10 cellular contexts compared by ENCODE assay signal in genomic region chr19:50492303-50493052, GRCh38. TPM values are rescaled to one million over a fixed set of nuclear protein-coding genes. Genes with fewer than 3 reads are reported as not detected.
DNase-seq lines count a peak whose midpoint lies in the region; ATAC-seq lines count a peak whose summit lies in the region.
"Had no signal": no experiment of that assay in that cellular context is flagged by ENCODE, and none has a peak within 500 bp of the region (broad histone marks: within the 10 kb centered on the region; RNA-seq: fewer than 3 reads in every experiment).

No MANE protein-coding gene starts in this region.

- H3K36me3 Mint-ChIP-seq in activated CD4-positive, alpha-beta memory T cell treated with anti-CD3 and anti-CD28 coated beads for 36 hours = no peaks in the 10 kb centered on the region
- H3K36me3 Mint-ChIP-seq in activated CD4-positive, alpha-beta memory T cell treated with anti-CD3 and anti-CD28 coated beads, Interleukin-2, amount 10 ng/mL, durations not matched to agents 7 days and 5 days (ENCODE audit: low read depth) = no peaks in the 10 kb centered on the region
- H3K36me3 Mint-ChIP-seq in stimulated activated memory B cell treated with anti-CD40 and anti-IgM and Interleukin-4, amounts not matched to agents 10 μg/mL and 1 μg/mL and 100 μg/mL, for 72 hours = peaks cover 40% of the 10 kb centered on the region

- intact Hi-C loops in activated CD4-positive, alpha-beta memory T cell treated with anti-CD3 and anti-CD28 coated beads for 36 hours (cut with micrococcal nuclease) = no loop called here

- peaks cover 19% of the 10 kb centered on the region for H3K4me1 Mint-ChIP-seq in activated CD4-positive, alpha-beta memory T cell treated with anti-CD3 and anti-CD28 coated beads for 36 hours (ENCODE audit: low read depth)
- H3K4me1 Mint-ChIP-seq in activated CD4-positive, alpha-beta memory T cell treated with anti-CD3 and anti-CD28 coated beads, Interleukin-2, amount 10 ng/mL, durations not matched to agents 7 days and 5 days = peaks cover 10% of the 10 kb centered on the region
- peaks cover 39% of the 10 kb centered on the region for H3K4me1 Mint-ChIP-seq in stimulated activated memory B cell treated with anti-CD40 and anti-IgM and Interleukin-4, amounts not matched to agents 10 μg/mL and 1 μg/mL and 100 μg/mL, for 72 hours

- DNase-seq in activated CD4-positive, alpha-beta memory T cell treated with anti-CD3 and anti-CD28 coated beads for 36 hours = peak; percentile 62
- DNase-seq in activated CD4-positive, alpha-beta memory T cell treated with anti-CD3 and anti-CD28 coated beads, Interleukin-2, amount 10 ng/mL, durations not matched to agents 7 days and 5 days = no peak
- peak; percentile 25 to 28 for DNase-seq in activated CD4-positive, alpha-beta T cell treated with anti-CD3 and anti-CD28 coated beads, Interleukin-2, amount 50 U/mL, for 4 hours
- DNase-seq in left kidney (ENCODE audit: low read depth, low spot score) (peak; percentile 43), NCI-H2196 treated with DMSO at 0.1 percent for 48 hours (lab: John Stamatoyannopoulos, UW; ENCODE audit: unreplicated experiment) (no peak), NCI-H446 treated with DMSO at 0.1 percent for 48 hours (lab: John Stamatoyannopoulos, UW) (no peak), NCI-H2107 (lab: John Stamatoyannopoulos, UW) (no peak)

- POLR2A ChIA-PET in activated CD4-positive, alpha-beta memory T cell treated with anti-CD3 and anti-CD28 coated beads for 36 hours (lab: Charles Lee) = no interaction called here
- POLR2A ChIA-PET in activated CD4-positive, alpha-beta memory T cell treated with anti-CD3 and anti-CD28 coated beads, Interleukin-2, amount 10 ng/mL, durations not matched to agents 7 days and 5 days (lab: Charles Lee) = no interaction called here

- CTCF ChIA-PET in activated CD4-positive, alpha-beta memory T cell treated with anti-CD3 and anti-CD28 coated beads for 36 hours (lab: Charles Lee) = no interaction called here
- CTCF ChIA-PET in activated CD4-positive, alpha-beta memory T cell treated with anti-CD3 and anti-CD28 coated beads, Interleukin-2, amount 10 ng/mL, durations not matched to agents 7 days and 5 days (lab: Charles Lee) = no interaction called here

- H3K4me3 Mint-ChIP-seq in activated CD4-positive, alpha-beta memory T cell treated with anti-CD3 and anti-CD28 coated beads for 36 hours = no peak overlapping the region
- H3K4me3 Mint-ChIP-seq in activated CD4-positive, alpha-beta memory T cell treated with anti-CD3 and anti-CD28 coated beads, Interleukin-2, amount 10 ng/mL, durations not matched to agents 7 days and 5 days = no peak overlapping the region
- no peak overlapping the region for H3K4me3 Mint-ChIP-seq in stimulated activated memory B cell treated with anti-CD40 and anti-IgM and Interleukin-4, amounts not matched to agents 10 μg/mL and 1 μg/mL and 100 μg/mL, for 72 hours

- H3K27me3 Mint-ChIP-seq in activated CD4-positive, alpha-beta memory T cell treated with anti-CD3 and anti-CD28 coated beads for 36 hours = no peaks in the 10 kb centered on the region
- no peaks in the 10 kb centered on the region for H3K27me3 Mint-ChIP-seq in activated CD4-positive, alpha-beta memory T cell treated with anti-CD3 and anti-CD28 coated beads, Interleukin-2, amount 10 ng/mL, durations not matched to agents 7 days and 5 days
- H3K27me3 Mint-ChIP-seq in stimulated activated memory B cell treated with anti-CD40 and anti-IgM and Interleukin-4, amounts not matched to agents 10 μg/mL and 1 μg/mL and 100 μg/mL, for 72 hours = no peaks in the 10 kb centered on the region

- peak overlapping the region; percentile 42 for H3K27ac Mint-ChIP-seq in activated CD4-positive, alpha-beta memory T cell treated with anti-CD3 and anti-CD28 coated beads for 36 hours
- no peak overlapping the region for H3K27ac Mint-ChIP-seq in activated CD4-positive, alpha-beta memory T cell treated with anti-CD3 and anti-CD28 coated beads, Interleukin-2, amount 10 ng/mL, durations not matched to agents 7 days and 5 days
- H3K27ac Mint-ChIP-seq in stimulated activated memory B cell treated with anti-CD40 and anti-IgM and Interleukin-4, amounts not matched to agents 10 μg/mL and 1 μg/mL and 100 μg/mL, for 72 hours = peak overlapping the region; percentile 13

- peak; percentile 75 for ATAC-seq in stimulated activated memory B cell treated with anti-CD40 and anti-IgM and Interleukin-4, amounts not matched to agents 10 μg/mL and 1 μg/mL and 100 μg/mL, for 72 hours

- no peaks in the 10 kb centered on the region for H3K9me3 Mint-ChIP-seq in activated CD4-positive, alpha-beta memory T cell treated with anti-CD3 and anti-CD28 coated beads for 36 hours
- no peaks in the 10 kb centered on the region for H3K9me3 Mint-ChIP-seq in activated CD4-positive, alpha-beta memory T cell treated with anti-CD3 and anti-CD28 coated beads, Interleukin-2, amount 10 ng/mL, durations not matched to agents 7 days and 5 days
- no peaks in the 10 kb centered on the region for H3K9me3 Mint-ChIP-seq in stimulated activated memory B cell treated with anti-CD40 and anti-IgM and Interleukin-4, amounts not matched to agents 10 μg/mL and 1 μg/mL and 100 μg/mL, for 72 hours

RNA-seq across cellular contexts. Expression of gene GARIN5A, which starts 15.8 kb away (rescaled TPM):
- total RNA-seq in activated CD4-positive, alpha-beta memory T cell treated with anti-CD3 and anti-CD28 coated beads for 36 hours = under 1 TPM; 0.77 to 0.88 TPM
- total RNA-seq in activated CD4-positive, alpha-beta memory T cell treated with anti-CD3 and anti-CD28 coated beads, Interleukin-2, amount 10 ng/mL, durations not matched to agents 7 days and 5 days = under 1 TPM in 1 of 2 experiments, not detected in 1; 0.33 TPM

RNA-seq across cellular contexts. Expression of gene EMC10, which starts 16.2 kb away (rescaled TPM):
- 10 to 100 TPM; 37.5 to 37.6 TPM for total RNA-seq in activated CD4-positive, alpha-beta memory T cell treated with anti-CD3 and anti-CD28 coated beads for 36 hours
- total RNA-seq in activated CD4-positive, alpha-beta memory T cell treated with anti-CD3 and anti-CD28 coated beads, Interleukin-2, amount 10 ng/mL, durations not matched to agents 7 days and 5 days = 10 to 100 TPM; 56.3 to 57.2 TPM

RNA-seq across cellular contexts. Expression of gene JOSD2, which starts 18.5 kb away (rescaled TPM):
- total RNA-seq in activated CD4-positive, alpha-beta memory T cell treated with anti-CD3 and anti-CD28 coated beads for 36 hours = 10 to 100 TPM; 29.5 to 36.2 TPM
- total RNA-seq in activated CD4-positive, alpha-beta memory T cell treated with anti-CD3 and anti-CD28 coated beads, Interleukin-2, amount 10 ng/mL, durations not matched to agents 7 days and 5 days = 10 to 100 TPM; 44.7 to 51.4 TPM

RNA-seq across cellular contexts. Expression of gene ASPDH, which starts 21.2 kb away (rescaled TPM):
- not detected for total RNA-seq in activated CD4-positive, alpha-beta memory T cell treated with anti-CD3 and anti-CD28 coated beads for 36 hours
- not detected for total RNA-seq in activated CD4-positive, alpha-beta memory T cell treated with anti-CD3 and anti-CD28 coated beads, Interleukin-2, amount 10 ng/mL, durations not matched to agents 7 days and 5 days
- total RNA-seq: endothelial cell of umbilical vein, mesenteric fat pad had no signal

RNA-seq across cellular contexts. Expression of gene MYBPC2, which starts 59.8 kb away (rescaled TPM):
- under 1 TPM; 0.38 to 0.94 TPM for total RNA-seq in activated CD4-positive, alpha-beta memory T cell treated with anti-CD3 and anti-CD28 coated beads for 36 hours
- under 1 TPM; 0.28 to 0.33 TPM for total RNA-seq in activated CD4-positive, alpha-beta memory T cell treated with anti-CD3 and anti-CD28 coated beads, Interleukin-2, amount 10 ng/mL, durations not matched to agents 7 days and 5 days
- total RNA-seq: endothelial cell of umbilical vein, mesenteric fat pad had no signal

Comparison
In these comparisons a context has a peak if more than half of its experiments do, and no peak if none do; other contexts are left out.
1. DNase-seq: peak in activated CD4-positive, alpha-beta memory T cell treated with anti-CD3 and anti-CD28 coated beads for 36 hours (single experiment), activated CD4-positive, alpha-beta T cell treated with anti-CD3 and anti-CD28 coated beads, Interleukin-2, amount 50 U/mL, for 4 hours (2 of 2) and left kidney (single experiment); none in activated CD4-positive, alpha-beta memory T cell treated with anti-CD3 and anti-CD28 coated beads, Interleukin-2, amount 10 ng/mL, durations not matched to agents 7 days and 5 days (single experiment), NCI-H2196 treated with DMSO at 0.1 percent for 48 hours (single experiment), NCI-H446 treated with DMSO at 0.1 percent for 48 hours (single experiment) and NCI-H2107 (single experiment).